Comparison of ENCODE assay signal across 1 cellular context in the genomic region with DNA sequence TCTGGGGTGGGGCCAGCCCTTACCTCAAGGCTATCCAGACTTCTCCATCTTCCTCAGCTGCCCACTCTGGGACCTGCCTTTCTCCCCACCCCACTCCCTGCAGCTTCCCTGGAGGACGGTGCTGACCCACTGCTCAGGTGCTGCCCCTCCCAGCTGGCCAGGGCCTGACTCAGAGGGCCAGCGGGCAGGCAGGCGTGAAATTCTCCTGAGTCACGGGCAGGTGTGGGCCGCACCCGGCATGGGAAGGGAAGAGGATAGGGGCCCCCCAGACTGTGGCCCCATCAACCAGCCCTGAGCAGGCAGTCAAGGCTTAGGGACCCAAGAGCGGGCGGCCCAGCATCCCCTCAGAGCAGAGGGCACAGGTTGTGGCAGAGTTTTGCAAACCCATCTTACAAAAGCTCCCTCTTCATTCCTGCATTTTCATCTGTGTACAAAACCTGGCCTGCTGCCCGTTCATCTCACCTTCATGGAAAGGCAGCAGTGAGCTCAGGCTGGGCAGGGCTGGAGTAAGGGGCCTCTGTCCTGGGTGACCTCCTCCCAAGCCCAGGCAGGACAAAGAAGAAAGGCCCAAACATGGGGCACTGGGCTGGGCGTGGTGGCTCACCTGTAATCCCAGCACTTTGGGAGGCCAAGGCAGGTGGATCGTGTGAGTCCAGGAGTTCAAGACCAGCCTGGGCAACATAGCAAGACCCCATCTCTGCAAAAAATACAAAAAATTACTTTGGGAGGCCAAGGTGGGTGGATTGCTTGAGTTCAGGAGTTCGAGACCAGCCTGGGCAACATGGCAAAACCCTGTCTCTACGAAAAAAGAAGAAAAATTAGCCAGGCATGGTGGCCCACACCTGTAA.
TF ChIP-seq lines count a peak whose summit lies in the region.

No MANE protein-coding gene starts in this region.

TF ChIP-seq in Ishikawa, 13 proteins besides CTCF, POLR2A, EP300 and RAD21 (continued from another document):
- TF ChIP-seq, protein P1, sequence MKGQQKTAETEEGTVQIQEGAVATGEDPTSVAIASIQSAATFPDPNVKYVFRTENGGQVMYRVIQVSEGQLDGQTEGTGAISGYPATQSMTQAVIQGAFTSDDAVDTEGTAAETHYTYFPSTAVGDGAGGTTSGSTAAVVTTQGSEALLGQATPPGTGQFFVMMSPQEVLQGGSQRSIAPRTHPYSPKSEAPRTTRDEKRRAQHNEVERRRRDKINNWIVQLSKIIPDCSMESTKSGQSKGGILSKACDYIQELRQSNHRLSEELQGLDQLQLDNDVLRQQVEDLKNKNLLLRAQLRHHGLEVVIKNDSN (IDR thresholded peaks at IDR 0.05), result peak; percentile 16; the same call in 1 of the 2 replicates
- peak; percentile 42; the same call in 1 of the 2 replicates for TF ChIP-seq FOXM1 (IDR thresholded peaks at IDR 0.05; ENCODE audit: borderline replicate concordance, low read depth)
- peak; percentile 97 for TF ChIP-seq TCF12 (IDR thresholded peaks at IDR 0.05; ENCODE audit: low read depth)
- no peak for TF ChIP-seq EGR1 (IDR thresholded peaks at IDR 0.05)
- TF ChIP-seq YY1 (IDR thresholded peaks at IDR 0.05; ENCODE audit: low read depth), result no peak
- peak; percentile 79 for TF ChIP-seq NFIC (IDR thresholded peaks at IDR 0.05)
- TF ChIP-seq CEBPB (IDR thresholded peaks at IDR 0.05), result no peak
